Comparison of ENCODE assay signal across 20 cellular contexts in genomic region chr2:171394164-171394725, GRCh38. TPM values are rescaled to one million over a fixed set of nuclear protein-coding genes. Genes with fewer than 3 reads are reported as not detected.
DNase-seq lines count a peak whose midpoint lies in the region; TF ChIP-seq lines count a peak whose summit lies in the region.
"Had no signal": no experiment of that assay in that cellular context is flagged by ENCODE, and none has a peak within 500 bp of the region (broad histone marks: within the 10 kb centered on the region; RNA-seq: fewer than 3 reads in every experiment).

No MANE protein-coding gene starts in this region.

- intact Hi-C loops in OCI-LY7 (cut with micrococcal nuclease; ENCODE audit: unreplicated experiment), result no loop called here
- intact Hi-C loops in A673 (cut with micrococcal nuclease; ENCODE audit: unreplicated experiment), result no loop called here

- H3K27me3 ChIP-seq in A673 (replicated peaks; ENCODE audit: insufficient read depth, low read depth, low read length, poor library complexity), result no peaks in the 10 kb centered on the region
- H3K27me3 ChIP-seq: BE2C had no signal

- H3K27ac ChIP-seq in OCI-LY7 (ENCODE audit: low read depth, low read length, poor library complexity, severe bottlenecking), result no peak overlapping the region
- peak overlapping the region; percentile 40 for H3K27ac ChIP-seq in caudate nucleus (ENCODE audit: low read depth, low read length)
- no peak overlapping the region for H3K27ac ChIP-seq in A673 (ENCODE audit: low read depth, low read length, poor library complexity, severe bottlenecking)
- H3K27ac ChIP-seq: GM23248, KMS-11 had no signal

- H3K4me2 ChIP-seq in OCI-LY7 (ENCODE audit: low read length), result peak overlapping the region; percentile 35; the same call in 1 of the 2 replicates
- H3K4me2 ChIP-seq: KMS-11 had no signal

- H4K20me1 ChIP-seq in OCI-LY7 (ENCODE audit: insufficient read depth, low read length), result no peaks in the 10 kb centered on the region

- no peaks in the 10 kb centered on the region for H3K9me3 ChIP-seq in OCI-LY7 (ENCODE audit: low read length)
- H3K9me3 ChIP-seq in A673 (ENCODE audit: low read depth, low read length, poor library complexity, severe bottlenecking), result peaks cover 11% of the 10 kb centered on the region
- H3K9me3 ChIP-seq: BE2C had no signal

- peak; percentile 84 for DNase-seq in GF-D8 (lab: John Stamatoyannopoulos, UW)
- peak; percentile 63 to 76 for DNase-seq in Kasumi-1 (lab: John Stamatoyannopoulos, UW)
- no peak for DNase-seq in OCI-LY7 (ENCODE audit: low spot score)
- no peak for DNase-seq in caudate nucleus (lab: John Stamatoyannopoulos, UW)
- no peak for DNase-seq in activated CD8-positive, alpha-beta memory T cell treated with anti-CD3 and anti-CD28 coated beads, Interleukin-2, amount 50 U/mL, for 48 hours
- DNase-seq in A673 (ENCODE audit: low spot score), result no peak
- DNase-seq in AG20443 (ENCODE audit: low spot score), result no peak
- no peak for DNase-seq in NCI-H446 treated with DMSO at 0.1 percent for 48 hours (lab: John Stamatoyannopoulos, UW)
- DNase-seq: ACHN; BE2C; CD4-positive, alpha-beta T cell; DMS53; GM23248; NCI-H1436 treated with DMSO at 0.1 percent for 48 hours; NCI-H2081; NCI-H510A; NCI-H774; SHP77; SW 1271 had no signal

- no peaks in the 10 kb centered on the region for H3K9me2 ChIP-seq in OCI-LY7 (ENCODE audit: insufficient read depth, low read length)

- H2AFZ ChIP-seq in OCI-LY7 (ENCODE audit: low read length), result no peak overlapping the region
- H2AFZ ChIP-seq: GM23248 had no signal

- POLR2A ChIA-PET in OCI-LY7 (lab: Charles Lee) (interaction anchor here (0.6 to 5.3 kb wide), 13 partner anchors 8 to 223 kb away, joined by 3 to 35 read pairs (median 4); no protein-coding TSS in a partner anchor), A673 (lab: Charles Lee; ENCODE audit: low non-redundant PET) (no interaction called here)

- H3K4me3 ChIP-seq in OCI-LY7 (ENCODE audit: low read depth, low read length, poor library complexity, severe bottlenecking) (no peak overlapping the region), A673 (ENCODE audit: low read depth, low read length, poor library complexity, severe bottlenecking) (no peak overlapping the region)
- H3K4me3 ChIP-seq: GM23248 had no signal

- H3K36me3 ChIP-seq in OCI-LY7 (ENCODE audit: insufficient read depth, low read length), result peaks cover 4% of the 10 kb centered on the region
- H3K36me3 ChIP-seq in A673 (ENCODE audit: insufficient read depth, low read length, poor library complexity, severe bottlenecking), result no peaks in the 10 kb centered on the region
- H3K36me3 ChIP-seq: BE2C had no signal

- H3K4me1 ChIP-seq in OCI-LY7 (ENCODE audit: insufficient read depth, low read length, poor library complexity, severe bottlenecking) (peaks cover 56% of the 10 kb centered on the region), A673 (ENCODE audit: insufficient read depth, low read length, poor library complexity, severe bottlenecking) (no peaks in the 10 kb centered on the region)
- H3K4me1 ChIP-seq: BE2C had no signal

- H3K79me2 ChIP-seq in OCI-LY7 (ENCODE audit: insufficient read depth, low read depth, low read length), result peaks cover 16% of the 10 kb centered on the region; the same call in 1 of the 2 replicates

- CTCF ChIA-PET in OCI-LY7 (lab: Charles Lee; ENCODE audit: unreplicated experiment), result interaction anchor here (0.6 kb wide), 1 partner anchor 20 kb away, joined by 3 read pairs; no protein-coding TSS in a partner anchor
- CTCF ChIA-PET in A673 (lab: Charles Lee), result no interaction called here

- TF ChIP-seq CTCF in OCI-LY7 (conservative IDR thresholded peaks at IDR 0.05; ENCODE audit: low read length), result no peak
- no peak for TF ChIP-seq CTCF in A673 (conservative IDR thresholded peaks at IDR 0.05; ENCODE audit: low read depth, low read length)

- BruUV-seq in OCI-LY7 (replicated peaks; lab: Mats Ljungman, UMichigan) (no TSS peak), A673 (replicated peaks; lab: Mats Ljungman, UMichigan) (no TSS peak)

RNA-seq across cellular contexts. Expression of gene METTL8, which starts 39.5 kb away (rescaled TPM):
- total RNA-seq in OCI-LY7 (2014; rRNA removed; shearing (Covaris generic)), result 6.9 and 11.8 TPM in 2 replicates
- total RNA-seq in OCI-LY7 (2022) (28.3 and 33.0 TPM in 2 replicates), A673 (2021) (29.4 and 33.5 TPM in 2 replicates)

RNA-seq across cellular contexts. Expression of gene DCAF17, which starts 39.8 kb away (rescaled TPM):
- total RNA-seq in OCI-LY7 (2014; rRNA removed; shearing (Covaris generic)), result 24.1 and 25.9 TPM in 2 replicates
- total RNA-seq in OCI-LY7 (2022) (39.8 and 40.9 TPM in 2 replicates), A673 (2021) (25.0 and 26.1 TPM in 2 replicates)

Comparison
In these comparisons a context has a peak if more than half of its experiments do, and no peak if none do; other contexts are left out.
1. DNase-seq: peak in GF-D8 (single experiment) and Kasumi-1 (2 of 2); none in OCI-LY7 (single experiment), caudate nucleus (0 of 61), activated CD8-positive, alpha-beta memory T cell treated with anti-CD3 and anti-CD28 coated beads, Interleukin-2, amount 50 U/mL, for 48 hours (single experiment), A673 (single experiment), AG20443 (single experiment) and NCI-H446 treated with DMSO at 0.1 percent for 48 hours (single experiment).